32 cellular contexts compared by ENCODE assay signal in the genomic region with DNA sequence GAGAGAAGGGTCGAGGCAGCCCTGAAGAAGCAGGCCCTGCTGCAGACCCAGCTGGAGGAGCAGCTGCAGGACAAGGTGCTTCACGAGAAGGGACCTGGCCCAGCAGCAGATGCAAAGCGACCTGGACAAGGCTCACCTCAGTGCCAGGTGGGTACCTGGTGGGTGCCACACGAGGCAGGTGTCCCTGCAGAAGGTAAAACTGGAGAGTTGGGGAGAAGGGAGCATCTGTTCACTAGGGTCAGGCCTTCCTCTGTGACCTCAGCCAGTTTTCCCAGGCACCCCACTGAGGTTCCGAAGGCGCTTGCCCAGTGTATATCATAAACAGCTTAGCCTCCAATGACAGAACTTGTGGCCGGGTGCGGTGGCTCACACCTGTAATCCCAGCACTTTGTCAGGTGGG.
"Had no signal": no experiment of that assay in that cellular context is flagged by ENCODE, and none has a peak within 500 bp of the region (broad histone marks: within the 10 kb centered on the region; RNA-seq: fewer than 3 reads in every experiment).

No MANE protein-coding gene starts in this region.

- H3K27ac ChIP-seq: adrenal gland, body of pancreas, esophagus muscularis mucosa, foreskin keratinocyte, gastroesophageal sphincter, VCaP had no signal

- H3K4me1 ChIP-seq: foreskin keratinocyte had no signal

- DNase-seq: activated B cell treated with CpG ODN at 0.5 μM for 24 hours; activated CD4-positive, alpha-beta memory T cell treated with anti-CD3 and anti-CD28 coated beads for 36 hours; activated CD4-positive, alpha-beta T cell treated with anti-CD3 and anti-CD28 coated beads for 36 hours; activated CD4-positive, alpha-beta T cell treated with anti-CD3 and anti-CD28 coated beads, Interleukin-2, amount 10 ng/mL, durations not matched to agents 24 days and 14 days; activated CD4-positive, CD25-positive, alpha-beta regulatory T cell treated with anti-CD3 and anti-CD28 coated beads, Interleukin-2, amount 50 U/mL, for 72 hours; activated CD8-positive, alpha-beta memory T cell treated with anti-CD3 and anti-CD28 coated beads, Interleukin-2, amount 10 ng/mL, durations not matched to agents 7 days and 5 days; activated CD8-positive, alpha-beta memory T cell treated with anti-CD3 and anti-CD28 coated beads, Interleukin-2, amount 50 U/mL, for 4 hours; activated CD8-positive, alpha-beta T cell treated with anti-CD3 and anti-CD28 coated beads, Interleukin-2, amount 10 ng/mL, durations not matched to agents 7 days and 5 days; activated effector memory CD4-positive, alpha-beta T cell treated with anti-CD3 and anti-CD28 coated beads, Interleukin-2, amount 50 U/mL, for 16 hours; activated naive CD4-positive, alpha-beta T cell treated with anti-CD3 and anti-CD28 coated beads for 36 hours; activated naive CD8-positive, alpha-beta T cell treated with anti-CD3 and anti-CD28 coated beads for 36 hours; activated naive CD8-positive, alpha-beta T cell treated with anti-CD3 and anti-CD28 coated beads, Interleukin-2, amount 50 U/mL, for 24 hours; activated T-cell treated with anti-CD3 and anti-CD28 coated beads, Interleukin-2, amount 50 U/mL, for 1 hour; activated T-cell treated with anti-CD3 and anti-CD28 coated beads, Interleukin-2, amount 50 U/mL, for 48 hours; adrenal gland; amygdala; aorta; body of pancreas; caudate nucleus; cortex of kidney; dermis blood vessel endothelial cell; effector CD4-positive, alpha-beta T cell; effector memory CD8-positive, alpha-beta T cell; erythroblast; foreskin keratinocyte; T-helper 2 cell had no signal

- H3K36me3 ChIP-seq: adrenal gland, esophagus muscularis mucosa, gastroesophageal sphincter had no signal

- H3K9me3 Mint-ChIP-seq: activated B cell treated with CpG ODN at 0.5 μM for 24 hours; activated CD4-positive, alpha-beta memory T cell treated with anti-CD3 and anti-CD28 coated beads for 36 hours; activated CD4-positive, alpha-beta T cell treated with anti-CD3 and anti-CD28 coated beads, Interleukin-2, amount 10 ng/mL, durations not matched to agents 24 days and 14 days; activated naive CD4-positive, alpha-beta T cell treated with anti-CD3 and anti-CD28 coated beads for 36 hours; activated naive CD4-positive, alpha-beta T cell treated with anti-CD3 and anti-CD28 coated beads, Interleukin-2, amount 50 U/mL, for 24 hours; activated naive CD8-positive, alpha-beta T cell treated with anti-CD3 and anti-CD28 coated beads for 36 hours; activated naive CD8-positive, alpha-beta T cell treated with anti-CD3 and anti-CD28 coated beads, Interleukin-2, amount 50 U/mL, for 24 hours; activated T-helper 1 cell treated with anti-CD3 and anti-CD28 coated beads, Interleukin-12 subunit alpha, Interleukin-12 subunit beta, Interleukin-2, Interleukin-4 antibody, amounts not matched to agents 30 ng/mL and 10 ng/mL and 1 ng/mL, durations not matched to agents 14 hours and 24 hours and 36 hours; activated T-helper 2 cell treated with anti-CD3 and anti-CD28 coated beads, Interferon-gamma antibody, Interleukin-2, Interleukin-4, amounts not matched to agents 10 μg/mL and 5 μg/mL and 100 μg/mL, durations not matched to agents 14 hours and 24 hours and 36 hours; effector memory CD8-positive, alpha-beta T cell had no signal

- H3K9me3 ChIP-seq: adrenal gland, body of pancreas, esophagus muscularis mucosa, gastroesophageal sphincter had no signal

- H3K4me3 ChIP-seq: adrenal gland, body of pancreas, esophagus muscularis mucosa, gastroesophageal sphincter had no signal

- H3K27me3 ChIP-seq: adrenal gland, body of pancreas, foreskin keratinocyte had no signal

- H3K27me3 Mint-ChIP-seq: activated naive CD4-positive, alpha-beta T cell treated with anti-CD3 and anti-CD28 coated beads, Interleukin-2, amount 50 U/mL, for 24 hours had no signal

- H3K4me3 Mint-ChIP-seq: activated B cell treated with CpG ODN at 0.5 μM for 24 hours; activated CD4-positive, alpha-beta memory T cell treated with anti-CD3 and anti-CD28 coated beads for 36 hours; activated CD4-positive, alpha-beta T cell treated with anti-CD3 and anti-CD28 coated beads for 36 hours; activated CD4-positive, alpha-beta T cell treated with anti-CD3 and anti-CD28 coated beads, Interleukin-2, amount 10 ng/mL, durations not matched to agents 24 days and 14 days; activated CD8-positive, alpha-beta memory T cell treated with anti-CD3 and anti-CD28 coated beads, Interleukin-2, amount 10 ng/mL, durations not matched to agents 7 days and 5 days; activated CD8-positive, alpha-beta T cell treated with anti-CD3 and anti-CD28 coated beads, Interleukin-2, amount 10 ng/mL, durations not matched to agents 7 days and 5 days; activated naive CD4-positive, alpha-beta T cell treated with anti-CD3 and anti-CD28 coated beads for 36 hours; activated naive CD4-positive, alpha-beta T cell treated with anti-CD3 and anti-CD28 coated beads, Interleukin-2, amount 50 U/mL, for 24 hours; activated naive CD8-positive, alpha-beta T cell treated with anti-CD3 and anti-CD28 coated beads for 36 hours; activated naive CD8-positive, alpha-beta T cell treated with anti-CD3 and anti-CD28 coated beads, Interleukin-2, amount 50 U/mL, for 24 hours; activated T-helper 1 cell treated with anti-CD3 and anti-CD28 coated beads, Interleukin-12 subunit alpha, Interleukin-12 subunit beta, Interleukin-2, Interleukin-4 antibody, amounts not matched to agents 30 ng/mL and 10 ng/mL and 1 ng/mL, durations not matched to agents 14 hours and 24 hours and 36 hours; effector memory CD8-positive, alpha-beta T cell had no signal

- H3K36me3 Mint-ChIP-seq: activated CD4-positive, alpha-beta memory T cell treated with anti-CD3 and anti-CD28 coated beads for 36 hours; activated CD8-positive, alpha-beta memory T cell treated with anti-CD3 and anti-CD28 coated beads, Interleukin-2, amount 10 ng/mL, durations not matched to agents 7 days and 5 days; activated naive CD4-positive, alpha-beta T cell treated with anti-CD3 and anti-CD28 coated beads, Interleukin-2, amount 50 U/mL, for 24 hours; activated naive CD8-positive, alpha-beta T cell treated with anti-CD3 and anti-CD28 coated beads for 36 hours had no signal

- H3K27ac Mint-ChIP-seq: activated B cell treated with CpG ODN at 0.5 μM for 24 hours; activated CD4-positive, alpha-beta memory T cell treated with anti-CD3 and anti-CD28 coated beads for 36 hours; activated CD4-positive, alpha-beta T cell treated with anti-CD3 and anti-CD28 coated beads for 36 hours; activated CD4-positive, alpha-beta T cell treated with anti-CD3 and anti-CD28 coated beads, Interleukin-2, amount 10 ng/mL, durations not matched to agents 24 days and 14 days; activated CD8-positive, alpha-beta memory T cell treated with anti-CD3 and anti-CD28 coated beads, Interleukin-2, amount 10 ng/mL, durations not matched to agents 7 days and 5 days; activated CD8-positive, alpha-beta T cell treated with anti-CD3 and anti-CD28 coated beads, Interleukin-2, amount 10 ng/mL, durations not matched to agents 7 days and 5 days; activated naive CD4-positive, alpha-beta T cell treated with anti-CD3 and anti-CD28 coated beads for 36 hours; activated naive CD4-positive, alpha-beta T cell treated with anti-CD3 and anti-CD28 coated beads, Interleukin-2, amount 50 U/mL, for 24 hours; activated naive CD8-positive, alpha-beta T cell treated with anti-CD3 and anti-CD28 coated beads for 36 hours; activated naive CD8-positive, alpha-beta T cell treated with anti-CD3 and anti-CD28 coated beads, Interleukin-2, amount 50 U/mL, for 24 hours; activated T-helper 1 cell treated with anti-CD3 and anti-CD28 coated beads, Interleukin-12 subunit alpha, Interleukin-12 subunit beta, Interleukin-2, Interleukin-4 antibody, amounts not matched to agents 30 ng/mL and 10 ng/mL and 1 ng/mL, durations not matched to agents 14 hours and 24 hours and 36 hours; activated T-helper 2 cell treated with anti-CD3 and anti-CD28 coated beads, Interferon-gamma antibody, Interleukin-2, Interleukin-4, amounts not matched to agents 10 μg/mL and 5 μg/mL and 100 μg/mL, durations not matched to agents 14 hours and 24 hours and 36 hours; effector memory CD8-positive, alpha-beta T cell had no signal

- ATAC-seq: activated CD4-positive, alpha-beta T cell treated with anti-CD3 and anti-CD28 coated beads for 36 hours; activated CD8-positive, alpha-beta memory T cell treated with anti-CD3 and anti-CD28 coated beads, Interleukin-2, amount 10 ng/mL, durations not matched to agents 7 days and 5 days; activated CD8-positive, alpha-beta T cell treated with anti-CD3 and anti-CD28 coated beads, Interleukin-2, amount 10 ng/mL, durations not matched to agents 7 days and 5 days; activated naive CD8-positive, alpha-beta T cell treated with anti-CD3 and anti-CD28 coated beads, Interleukin-2, amount 50 U/mL, for 24 hours; body of pancreas; effector memory CD8-positive, alpha-beta T cell; foreskin keratinocyte; gastroesophageal sphincter had no signal
